Comparison of ENCODE assay signal across 18 cellular contexts in genomic region chr6:52381249-52381648, GRCh38.
"Had no signal": no experiment of that assay in that cellular context is flagged by ENCODE, and none has a peak within 500 bp of the region (broad histone marks: within the 10 kb centered on the region; RNA-seq: fewer than 3 reads in every experiment).

No MANE protein-coding gene starts in this region.

- H3K4me3 Mint-ChIP-seq: natural killer cell treated with Interleukin-12 subunit alpha and Interleukin-12 subunit beta and Interleukin-15 and Interleukin-18, amount 100 ng/mL, for 72 hours had no signal

- H3K27me3 ChIP-seq: brain microvascular endothelial cell, thyroid gland had no signal

- H3K27me3 Mint-ChIP-seq: natural killer cell treated with Interleukin-12 subunit alpha and Interleukin-12 subunit beta and Interleukin-15 and Interleukin-18, amount 100 ng/mL, for 72 hours had no signal

- H3K9me3 Mint-ChIP-seq: natural killer cell treated with Interleukin-12 subunit alpha and Interleukin-12 subunit beta and Interleukin-15 and Interleukin-18, amount 100 ng/mL, for 72 hours had no signal

- H3K27ac ChIP-seq: brain microvascular endothelial cell, thyroid gland had no signal

- ATAC-seq: left ventricle myocardium superior, SK-N-SH treated with all-trans-retinoic acid at 6 μM for 48 hours had no signal

- H3K36me3 Mint-ChIP-seq: natural killer cell treated with Interleukin-12 subunit alpha and Interleukin-12 subunit beta and Interleukin-15 and Interleukin-18, amount 100 ng/mL, for 72 hours had no signal

- H3K9me3 ChIP-seq: thyroid gland had no signal

- H3K36me3 ChIP-seq: brain microvascular endothelial cell, thyroid gland had no signal

- H3K4me1 ChIP-seq: thyroid gland had no signal

- DNase-seq: activated CD8-positive, alpha-beta memory T cell treated with anti-CD3 and anti-CD28 coated beads, Interleukin-2, amount 50 U/mL, for 4 hours; activated naive CD4-positive, alpha-beta T cell treated with anti-CD3 and anti-CD28 coated beads, Interleukin-2, amount 50 U/mL, for 16 hours; anterior cingulate cortex; brain microvascular endothelial cell; cerebellar nuclear complex; effector memory CD4-positive, alpha-beta T cell; foreskin fibroblast; left ventricle myocardium superior; mesenchymal stem cell; posterior cingulate gyrus; retina; SHP77; stimulated activated CD4-positive, alpha-beta T cell treated with anti-CD3 and anti-CD28 coated beads, Interleukin-4, amount 100 ng/mL, for 24 hours; stimulated activated CD8-positive, alpha-beta memory T cell treated with anti-CD3 and anti-CD28 coated beads, Interleukin-4, amount 100 ng/mL, for 48 hours; thyroid gland had no signal

- H3K4me3 ChIP-seq: thyroid gland had no signal

- H3K27ac Mint-ChIP-seq: activated T-helper 2 cell treated with anti-CD3 and anti-CD28 coated beads, Interferon-gamma antibody, Interleukin-2, Interleukin-4, amounts not matched to agents 10 μg/mL and 5 μg/mL and 100 μg/mL, durations not matched to agents 14 hours and 24 hours and 36 hours; natural killer cell treated with Interleukin-12 subunit alpha and Interleukin-12 subunit beta and Interleukin-15 and Interleukin-18, amount 100 ng/mL, for 72 hours had no signal
